20 cellular contexts compared by ENCODE assay signal in the genomic region with DNA sequence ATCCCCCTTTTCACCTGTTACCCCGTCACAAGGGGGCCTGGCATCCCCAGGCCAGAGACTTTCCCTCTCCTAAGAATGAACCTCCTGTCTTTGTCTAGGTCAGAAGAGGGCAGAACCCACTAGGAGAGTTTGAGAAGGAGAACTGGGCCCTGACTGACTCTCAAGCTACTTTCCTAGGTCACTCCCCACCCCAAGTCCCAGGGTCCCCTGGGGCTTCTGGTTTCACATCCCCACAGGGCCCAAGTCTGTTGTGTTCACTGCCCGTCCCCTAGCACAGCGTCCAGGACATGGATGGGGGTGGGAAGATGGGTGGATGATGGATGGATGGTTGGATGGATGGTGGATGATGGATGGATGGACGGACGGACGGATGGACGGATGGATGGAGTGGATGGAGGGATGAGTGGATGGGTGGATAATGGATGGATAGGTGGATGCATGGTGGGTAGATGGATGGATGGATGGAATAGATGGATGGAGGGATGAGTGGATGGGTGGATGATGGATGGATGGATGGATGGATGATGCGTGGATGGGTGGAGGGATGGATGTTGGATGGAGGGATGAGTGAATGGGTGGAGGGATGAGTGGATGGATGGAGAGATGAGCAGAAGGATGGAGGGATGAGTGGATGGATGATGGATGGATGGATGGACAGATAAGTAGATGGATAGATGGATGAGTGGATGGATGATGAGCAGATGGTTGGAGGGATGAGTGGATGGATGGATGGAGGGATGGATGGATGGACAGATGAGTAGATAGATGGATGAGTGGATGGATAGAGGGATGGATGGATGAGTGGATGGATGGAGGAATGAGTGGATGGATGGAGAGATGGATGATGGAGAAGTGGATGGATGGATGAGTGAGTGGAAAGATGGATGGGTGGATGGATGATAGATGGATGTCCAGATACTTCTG. TPM values are rescaled to one million over a fixed set of nuclear protein-coding genes. Genes with fewer than 3 reads are reported as not detected.
DNase-seq lines count a peak whose midpoint lies in the region; ATAC-seq, FAIRE-seq and TF ChIP-seq lines count a peak whose summit lies in the region.
"Had no signal": no experiment of that assay in that cellular context is flagged by ENCODE, and none has a peak within 500 bp of the region (broad histone marks: within the 10 kb centered on the region; RNA-seq: fewer than 3 reads in every experiment).

No MANE protein-coding gene starts in this region.

- ATAC-seq in stimulated activated naive B cell treated with anti-CD40 and anti-IgM and Interleukin-4, amounts not matched to agents 10 μg/mL and 1 μg/mL and 100 μg/mL, for 72 hours (replicated peaks): peak; percentile 68 to 74
- no peak for ATAC-seq in GM19395 (IDR thresholded peaks at IDR 0.05; ENCODE audit: unreplicated experiment)

- H3K9me3 ChIP-seq in HEK293 (ENCODE audit: control insufficient read depth, insufficient read depth, low read depth, low read length): no peaks in the 10 kb centered on the region

- POLR2A ChIA-PET in HEK293 (lab: Yijun Ruan, JAX): no interaction called here

- DNase-seq in MV-4-11 (lab: John Stamatoyannopoulos, UW) (peak; percentile 31), bronchial epithelial cell (ENCODE audit: low read depth) (no peak), NCI-H1105 (lab: John Stamatoyannopoulos, UW) (no peak), G401 (ENCODE audit: low spot score) (no peak)
- no peak for DNase-seq in stimulated activated naive B cell treated with anti-CD40 and anti-IgM and Interleukin-4, amounts not matched to agents 10 μg/mL and 1 μg/mL and 100 μg/mL, for 72 hours
- DNase-seq: CD4-positive, alpha-beta memory T cell; COR-L47; DMS153; DMS79 treated with DMSO at 0.1 percent for 48 hours; EL; GDM1; GM23248; H7 had no signal

- FAIRE-seq in bronchial epithelial cell (lab: Jason Lieb, UNC): peak; percentile 80
- FAIRE-seq: A204.1, D721Med had no signal

- no peak for TF ChIP-seq CTCF in HEK293 (tag by site-specific recombination; IDR thresholded peaks at IDR 0.05)
- TF ChIP-seq CTCF in bronchial epithelial cell (IDR thresholded peaks at IDR 0.05; ENCODE audit: insufficient read depth, low read length, severe bottlenecking): no peak

- no peaks in the 10 kb centered on the region for H3K4me1 Mint-ChIP-seq in stimulated activated naive B cell treated with anti-CD40 and anti-IgM and Interleukin-4, amounts not matched to agents 10 μg/mL and 1 μg/mL and 100 μg/mL, for 72 hours
- H3K4me1 Mint-ChIP-seq: B cell; CD4-positive, alpha-beta memory T cell had no signal

- CTCF ChIA-PET in HEK293 (lab: Yijun Ruan, JAX): interaction anchor here (0.6 kb wide), 1 partner anchor 38 kb away, joined by 3 read pairs; no protein-coding TSS in a partner anchor

- H3K27me3 ChIP-seq in bronchial epithelial cell (ENCODE audit: control insufficient read depth, insufficient read depth, low read length): no peaks in the 10 kb centered on the region

- H3K4me3 ChIP-seq in HEK293 (ENCODE audit: low read depth, low read length) (no peak overlapping the region), bronchial epithelial cell (ENCODE audit: low read depth, low read length) (no peak overlapping the region)
- H3K4me3 ChIP-seq: GM23248 had no signal

- no peaks in the 10 kb centered on the region for H3K36me3 Mint-ChIP-seq in stimulated activated naive B cell treated with anti-CD40 and anti-IgM and Interleukin-4, amounts not matched to agents 10 μg/mL and 1 μg/mL and 100 μg/mL, for 72 hours
- H3K36me3 Mint-ChIP-seq: CD4-positive, alpha-beta memory T cell had no signal

- H3K4me1 ChIP-seq in HEK293 (ENCODE audit: control insufficient read depth, insufficient read depth, low read length): no peaks in the 10 kb centered on the region

- no peak overlapping the region for H3K4me3 Mint-ChIP-seq in stimulated activated naive B cell treated with anti-CD40 and anti-IgM and Interleukin-4, amounts not matched to agents 10 μg/mL and 1 μg/mL and 100 μg/mL, for 72 hours
- H3K4me3 Mint-ChIP-seq: B cell; CD4-positive, alpha-beta memory T cell had no signal

- no peak overlapping the region for H3K27ac Mint-ChIP-seq in stimulated activated naive B cell treated with anti-CD40 and anti-IgM and Interleukin-4, amounts not matched to agents 10 μg/mL and 1 μg/mL and 100 μg/mL, for 72 hours
- H3K27ac Mint-ChIP-seq: B cell had no signal

- H3K36me3 ChIP-seq in HEK293 (ENCODE audit: control insufficient read depth in 2 of 2, insufficient read depth in 1 of 2, low read length in 2 of 2) (no peaks in the 10 kb centered on the region), bronchial epithelial cell (ENCODE audit: control insufficient read depth, insufficient read depth, low read length) (no peaks in the 10 kb centered on the region)

- H3K27me3 Mint-ChIP-seq in stimulated activated naive B cell treated with anti-CD40 and anti-IgM and Interleukin-4, amounts not matched to agents 10 μg/mL and 1 μg/mL and 100 μg/mL, for 72 hours: peaks cover 8% of the 10 kb centered on the region in 2 donors
- H3K27me3 Mint-ChIP-seq: B cell had no signal

- no peak overlapping the region for H3K27ac ChIP-seq in HEK293 (ENCODE audit: extremely low read depth, low read depth, low read length)
- H3K27ac ChIP-seq: C4-2B, GM23248 had no signal

- peaks cover 4 to 7% of the 10 kb centered on the region in 2 donors for H3K9me3 Mint-ChIP-seq in stimulated activated naive B cell treated with anti-CD40 and anti-IgM and Interleukin-4, amounts not matched to agents 10 μg/mL and 1 μg/mL and 100 μg/mL, for 72 hours

- in situ Hi-C loops in G401 (cut with HindIII; ENCODE audit: low sequenced_read_pairs): no loop called here

TF ChIP-seq in HEK293, 187 proteins besides CTCF, POLR2A, EP300 and RAD21:
- TF ChIP-seq ZNF610 (tag by site-specific recombination; IDR thresholded peaks at IDR 0.05; ENCODE audit: borderline replicate concordance) (no peak), BCL11B (tag by site-specific recombination; IDR thresholded peaks at IDR 0.05; ENCODE audit: low read depth) (no peak), ZNF248 (tag by site-specific recombination; IDR thresholded peaks at IDR 0.05) (0 out of 2 replicates have a peak, but pooled peaks have one; percentile 32), KLF1 (tag by site-specific recombination; IDR thresholded peaks at IDR 0.05) (no peak), PRDM1 (tag by site-specific recombination; IDR thresholded peaks at IDR 0.05) (no peak), ZNF114 (tag by site-specific recombination; IDR thresholded peaks at IDR 0.05) (no peak), SALL2 (tag by site-specific recombination; IDR thresholded peaks at IDR 0.05; ENCODE audit: borderline replicate concordance) (peak; percentile 58; the same call in 1 of the 2 replicates), ZNF837 (tag by site-specific recombination; IDR thresholded peaks at IDR 0.05) (no peak), HOXD13 (CRISPR knock-in tag; IDR thresholded peaks at IDR 0.05; ENCODE audit: borderline replicate concordance) (no peak), ZNF366 (tag by site-specific recombination; conservative IDR thresholded peaks at IDR 0.05) (peak; percentile 100), ZNF404 (tag by site-specific recombination; IDR thresholded peaks at IDR 0.05) (no peak), ZNF501 (tag by site-specific recombination; IDR thresholded peaks at IDR 0.05) (no peak), ZNF747 (tag by site-specific recombination; IDR thresholded peaks at IDR 0.05) (peak; percentile 78; the same call in 1 of the 2 replicates), ZNF175 (tag by site-specific recombination; IDR thresholded peaks at IDR 0.05) (no peak), SP3 (tag by site-specific recombination; IDR thresholded peaks at IDR 0.05) (no peak), ZBTB17 (tag by site-specific recombination; IDR thresholded peaks at IDR 0.05) (peak; percentile 100), ZNF777 (tag by site-specific recombination; IDR thresholded peaks at IDR 0.05; ENCODE audit: borderline replicate concordance) (0 out of 2 replicates have a peak, but pooled peaks have one; percentile 15), ZNF621 (tag by site-specific recombination; IDR thresholded peaks at IDR 0.05) (no peak), ZNF549 (tag by site-specific recombination; IDR thresholded peaks at IDR 0.05) (no peak), ZSCAN30 (tag by site-specific recombination; IDR thresholded peaks at IDR 0.05) (no peak), ZNF239 (tag by site-specific recombination; IDR thresholded peaks at IDR 0.05) (no peak), ZNF19 (tag by site-specific recombination; IDR thresholded peaks at IDR 0.05; ENCODE audit: low read depth) (no peak)

RNA-seq across cellular contexts. Expression of gene KCNT1, which starts 50.6 kb away (rescaled TPM):
- total RNA-seq in bronchial epithelial cell: not detected in 2 replicates
- not detected in 2 replicates for total RNA-seq in G401 (2014; rRNA removed; shearing (Covaris generic))
- total RNA-seq: B cell, GM23248, HT-29 had no signal

RNA-seq across cellular contexts. Expression of gene SOHLH1, which starts 53.3 kb away (rescaled TPM):
- not detected in 2 replicates for total RNA-seq in bronchial epithelial cell
- total RNA-seq in G401 (2014; rRNA removed; shearing (Covaris generic)): not detected in 2 replicates
- total RNA-seq: B cell; CD4-positive, alpha-beta memory T cell; GM23248; H7; HT-29 had no signal
